1 cellular context compared by ENCODE assay signal in the genomic region with DNA sequence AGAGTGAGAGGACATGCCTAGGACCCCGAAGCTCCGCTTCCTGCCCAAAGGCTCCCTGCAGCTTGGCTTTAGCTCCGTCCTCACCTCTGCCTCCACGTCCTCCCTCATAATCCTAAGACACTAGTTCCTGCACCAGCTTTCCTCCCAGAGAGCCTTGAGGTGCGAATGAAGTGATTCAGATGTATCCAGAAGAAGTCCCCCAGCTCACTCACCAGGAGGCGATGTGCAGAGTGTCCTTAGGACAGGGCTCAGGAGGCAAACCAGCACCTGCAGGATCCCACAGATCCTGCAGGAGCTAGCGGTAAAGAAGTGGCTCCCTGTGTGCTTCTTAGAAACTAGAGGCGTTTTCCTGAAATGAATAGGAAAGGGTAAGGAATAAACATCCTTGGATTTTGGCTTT.
TF ChIP-seq lines count a peak whose summit lies in the region.

No MANE protein-coding gene starts in this region.

TF ChIP-seq in HCT116, 20 proteins besides CTCF, POLR2A, EP300 and RAD21 (continued from another document):
- TF ChIP-seq, protein P1, sequence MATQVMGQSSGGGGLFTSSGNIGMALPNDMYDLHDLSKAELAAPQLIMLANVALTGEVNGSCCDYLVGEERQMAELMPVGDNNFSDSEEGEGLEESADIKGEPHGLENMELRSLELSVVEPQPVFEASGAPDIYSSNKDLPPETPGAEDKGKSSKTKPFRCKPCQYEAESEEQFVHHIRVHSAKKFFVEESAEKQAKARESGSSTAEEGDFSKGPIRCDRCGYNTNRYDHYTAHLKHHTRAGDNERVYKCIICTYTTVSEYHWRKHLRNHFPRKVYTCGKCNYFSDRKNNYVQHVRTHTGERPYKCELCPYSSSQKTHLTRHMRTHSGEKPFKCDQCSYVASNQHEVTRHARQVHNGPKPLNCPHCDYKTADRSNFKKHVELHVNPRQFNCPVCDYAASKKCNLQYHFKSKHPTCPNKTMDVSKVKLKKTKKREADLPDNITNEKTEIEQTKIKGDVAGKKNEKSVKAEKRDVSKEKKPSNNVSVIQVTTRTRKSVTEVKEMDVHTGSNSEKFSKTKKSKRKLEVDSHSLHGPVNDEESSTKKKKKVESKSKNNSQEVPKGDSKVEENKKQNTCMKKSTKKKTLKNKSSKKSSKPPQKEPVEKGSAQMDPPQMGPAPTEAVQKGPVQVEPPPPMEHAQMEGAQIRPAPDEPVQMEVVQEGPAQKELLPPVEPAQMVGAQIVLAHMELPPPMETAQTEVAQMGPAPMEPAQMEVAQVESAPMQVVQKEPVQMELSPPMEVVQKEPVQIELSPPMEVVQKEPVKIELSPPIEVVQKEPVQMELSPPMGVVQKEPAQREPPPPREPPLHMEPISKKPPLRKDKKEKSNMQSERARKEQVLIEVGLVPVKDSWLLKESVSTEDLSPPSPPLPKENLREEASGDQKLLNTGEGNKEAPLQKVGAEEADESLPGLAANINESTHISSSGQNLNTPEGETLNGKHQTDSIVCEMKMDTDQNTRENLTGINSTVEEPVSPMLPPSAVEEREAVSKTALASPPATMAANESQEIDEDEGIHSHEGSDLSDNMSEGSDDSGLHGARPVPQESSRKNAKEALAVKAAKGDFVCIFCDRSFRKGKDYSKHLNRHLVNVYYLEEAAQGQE (IDR thresholded peaks at IDR 0.05; ENCODE audit: low read depth) = no peak
- TF ChIP-seq SIN3A (IDR thresholded peaks at IDR 0.05; ENCODE audit: low read depth) = no peak
- TF ChIP-seq ATF3 (IDR thresholded peaks at IDR 0.05) = no peak
- no peak for TF ChIP-seq SP1 (IDR thresholded peaks at IDR 0.05; ENCODE audit: low read depth)
- TF ChIP-seq, protein P2, sequence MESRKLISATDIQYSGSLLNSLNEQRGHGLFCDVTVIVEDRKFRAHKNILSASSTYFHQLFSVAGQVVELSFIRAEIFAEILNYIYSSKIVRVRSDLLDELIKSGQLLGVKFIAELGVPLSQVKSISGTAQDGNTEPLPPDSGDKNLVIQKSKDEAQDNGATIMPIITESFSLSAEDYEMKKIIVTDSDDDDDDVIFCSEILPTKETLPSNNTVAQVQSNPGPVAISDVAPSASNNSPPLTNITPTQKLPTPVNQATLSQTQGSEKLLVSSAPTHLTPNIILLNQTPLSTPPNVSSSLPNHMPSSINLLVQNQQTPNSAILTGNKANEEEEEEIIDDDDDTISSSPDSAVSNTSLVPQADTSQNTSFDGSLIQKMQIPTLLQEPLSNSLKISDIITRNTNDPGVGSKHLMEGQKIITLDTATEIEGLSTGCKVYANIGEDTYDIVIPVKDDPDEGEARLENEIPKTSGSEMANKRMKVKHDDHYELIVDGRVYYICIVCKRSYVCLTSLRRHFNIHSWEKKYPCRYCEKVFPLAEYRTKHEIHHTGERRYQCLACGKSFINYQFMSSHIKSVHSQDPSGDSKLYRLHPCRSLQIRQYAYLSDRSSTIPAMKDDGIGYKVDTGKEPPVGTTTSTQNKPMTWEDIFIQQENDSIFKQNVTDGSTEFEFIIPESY (IDR thresholded peaks at IDR 0.05; ENCODE audit: extremely low read depth, insufficient replicate concordance, low read length) = no peak
- TF ChIP-seq TCF7L2 (IDR thresholded peaks at IDR 0.05; ENCODE audit: borderline replicate concordance, extremely low read depth, insufficient read depth, insufficient read length) = no peak
- TF ChIP-seq CEBPB (IDR thresholded peaks at IDR 0.05; ENCODE audit: low read depth) = no peak
- no peak for TF ChIP-seq EGR1 (IDR thresholded peaks at IDR 0.05; ENCODE audit: low read depth)
- no peak for TF ChIP-seq POLR2AphosphoS5 (IDR thresholded peaks at IDR 0.05; ENCODE audit: low read depth, low read length)
